Comparison of ENCODE assay signal across 36 cellular contexts in genomic region chr7:94871132-94871531, GRCh38. TPM values are rescaled to one million over a fixed set of nuclear protein-coding genes. Genes with fewer than 3 reads are reported as not detected.
DNase-seq lines count a peak whose midpoint lies in the region; ATAC-seq, FAIRE-seq and TF ChIP-seq lines count a peak whose summit lies in the region.
"Had no signal": no experiment of that assay in that cellular context is flagged by ENCODE, and none has a peak within 500 bp of the region (broad histone marks: within the 10 kb centered on the region; RNA-seq: fewer than 3 reads in every experiment).

No MANE protein-coding gene starts in this region.

- TF ChIP-seq RAD21 in HepG2 (CRISPR knock-in tag; IDR thresholded peaks at IDR 0.05) = no peak

- intact Hi-C loops in MCF 10A (cut with micrococcal nuclease) (no loop called here), breast epithelium (cut with DNase I; ENCODE audit: low total_unique reads) (no loop called here), HepG2 (cut with micrococcal nuclease; ENCODE audit: unreplicated experiment) (no loop called here), right lobe of liver (cut with DNase I) (no loop called here), pancreas (cut with DNase I) (no loop called here)

- H3K9me3 Mint-ChIP-seq in MCF 10A (ENCODE audit: unreplicated experiment) (no peaks in the 10 kb centered on the region), GM23338 (no peaks in the 10 kb centered on the region)
- H3K9me3 Mint-ChIP-seq: CD8-positive, alpha-beta T cell had no signal

- H3K27ac Mint-ChIP-seq in MCF 10A (ENCODE audit: low read depth, unreplicated experiment) = peak overlapping the region; percentile 3
- H3K27ac Mint-ChIP-seq in GM23338 = no peak overlapping the region
- H3K27ac Mint-ChIP-seq: B cell; CD14-positive monocyte; CD4-positive, alpha-beta memory T cell; CD4-positive, alpha-beta T cell; CD4-positive, CD25-positive, alpha-beta regulatory T cell; CD8-positive, alpha-beta memory T cell; CD8-positive, alpha-beta T cell had no signal

- no peak overlapping the region for H2AFZ ChIP-seq in HepG2 (ENCODE audit: low read length)
- peak overlapping the region; percentile 32; the same call in 1 of the 2 replicates for H2AFZ ChIP-seq in GM23338

- H3K4me3 Mint-ChIP-seq in MCF 10A (ENCODE audit: unreplicated experiment) = no peak overlapping the region
- H3K4me3 Mint-ChIP-seq in GM23338 = no peak overlapping the region
- H3K4me3 Mint-ChIP-seq: B cell; CD14-positive monocyte; CD4-positive, alpha-beta memory T cell; CD4-positive, alpha-beta T cell; CD4-positive, CD25-positive, alpha-beta regulatory T cell; CD8-positive, alpha-beta memory T cell; CD8-positive, alpha-beta T cell had no signal

- H3K4me3 ChIP-seq in breast epithelium = no peak overlapping the region
- no peak overlapping the region for H3K4me3 ChIP-seq in HepG2 (replicated peaks in 1 of 3; ENCODE audit: insufficient read depth in 1 of 3, low read depth in 2 of 3, low read length in 3 of 3)
- no peak overlapping the region for H3K4me3 ChIP-seq in right lobe of liver
- no peak overlapping the region for H3K4me3 ChIP-seq in GM23338
- H3K4me3 ChIP-seq in pancreas = no peak overlapping the region
- H3K4me3 ChIP-seq: A549; BLaER1; BLaER1 treated with 17β-estradiol and CSF1 and Interleukin-3, amounts not matched to agents 10 nM and 100 nM had no signal

- no peaks in the 10 kb centered on the region for H3F3A ChIP-seq in GM23338 (replicated peaks; ENCODE audit: low read depth)

- H3K79me2 ChIP-seq in HepG2 (ENCODE audit: insufficient read depth, low read length) = no peaks in the 10 kb centered on the region
- no peaks in the 10 kb centered on the region for H3K79me2 ChIP-seq in GM23338 (replicated peaks; ENCODE audit: insufficient read depth)

- no peak overlapping the region for H3K4me2 ChIP-seq in HepG2 (ENCODE audit: low read depth, low read length)
- H3K4me2 ChIP-seq in GM23338 = no peak overlapping the region
- H3K4me2 ChIP-seq: A549; BLaER1; BLaER1 treated with 17β-estradiol and CSF1 and Interleukin-3, amounts not matched to agents 10 nM and 100 nM had no signal

- H3K27me3 Mint-ChIP-seq in MCF 10A (ENCODE audit: insufficient read depth, unreplicated experiment) = no peaks in the 10 kb centered on the region
- peaks cover 5% of the 10 kb centered on the region for H3K27me3 Mint-ChIP-seq in GM23338 (ENCODE audit: insufficient read depth, low read depth, poor library complexity)
- H3K27me3 Mint-ChIP-seq: CD4-positive, alpha-beta T cell had no signal

- TF ChIP-seq POLR2A in breast epithelium (IDR thresholded peaks at IDR 0.05) (no peak), HepG2 (IDR thresholded peaks at IDR 0.05; ENCODE audit: insufficient read depth in 1 of 2, low read depth in 2 of 2, low read length in 2 of 2) (no peak), right lobe of liver (IDR thresholded peaks at IDR 0.05) (no peak)

- no peaks in the 10 kb centered on the region for H4K20me1 ChIP-seq in HepG2 (ENCODE audit: insufficient read depth, low read length)
- no peaks in the 10 kb centered on the region for H4K20me1 ChIP-seq in GM23338 (replicated peaks; ENCODE audit: insufficient read depth)
- H4K20me1 ChIP-seq: BLaER1; BLaER1 treated with 17β-estradiol and CSF1 and Interleukin-3, amounts not matched to agents 10 nM and 100 nM had no signal

- H3K4me1 ChIP-seq in breast epithelium (no peaks in the 10 kb centered on the region), HepG2 (ENCODE audit: insufficient read depth, low read length) (peaks cover 11% of the 10 kb centered on the region), right lobe of liver (no peaks in the 10 kb centered on the region), GM23338 (ENCODE audit: insufficient read depth) (no peaks in the 10 kb centered on the region), pancreas (no peaks in the 10 kb centered on the region)
- H3K4me1 ChIP-seq: BE2C had no signal

- in situ Hi-C loops in HepG2 (cut with HindIII; ENCODE audit: extremely low pct_ligation_motif_present, low pct_unique_long_range_greater_than_20kb) = no loop called here

- H3K9me3 ChIP-seq in breast epithelium (no peaks in the 10 kb centered on the region), HepG2 (ENCODE audit: low read length) (no peaks in the 10 kb centered on the region), right lobe of liver (no peaks in the 10 kb centered on the region), pancreas (no peaks in the 10 kb centered on the region)
- H3K9me3 ChIP-seq: A549, BE2C, BLaER1, Caco-2 had no signal

- no peaks in the 10 kb centered on the region for H3K36me3 ChIP-seq in breast epithelium
- H3K36me3 ChIP-seq in HepG2 (replicated peaks in 1 of 2; ENCODE audit: control insufficient read depth in 1 of 2, insufficient read depth in 2 of 2, low read length in 2 of 2) = no peaks in the 10 kb centered on the region
- H3K36me3 ChIP-seq in right lobe of liver = no peaks in the 10 kb centered on the region
- no peaks in the 10 kb centered on the region; the same call in 1 of the 2 replicates for H3K36me3 ChIP-seq in GM23338 (ENCODE audit: insufficient read depth)
- no peaks in the 10 kb centered on the region for H3K36me3 ChIP-seq in pancreas
- H3K36me3 ChIP-seq: BE2C; BLaER1; BLaER1 treated with 17β-estradiol and CSF1 and Interleukin-3, amounts not matched to agents 10 nM and 100 nM had no signal

- FAIRE-seq in HepG2 (lab: Jason Lieb, UNC) (no peak), pancreas (lab: Jason Lieb, UNC) (peak; percentile 9)
- FAIRE-seq: A549, D721Med had no signal

- H3K9me2 ChIP-seq in GM23338 (ENCODE audit: insufficient read depth) = peaks cover 2% of the 10 kb centered on the region; the same call in 1 of the 2 replicates

- H3K36me3 Mint-ChIP-seq in MCF 10A (ENCODE audit: insufficient read depth, unreplicated experiment) (no peaks in the 10 kb centered on the region), GM23338 (ENCODE audit: low read depth) (0 out of 3 replicates have a peak, but pooled peaks cover under 1% of the 10 kb centered on the region)
- H3K36me3 Mint-ChIP-seq: CD14-positive monocyte; CD4-positive, alpha-beta memory T cell; CD4-positive, CD25-positive, alpha-beta regulatory T cell; CD8-positive, alpha-beta memory T cell; CD8-positive, alpha-beta T cell had no signal

- ATAC-seq in HepG2 (no peak), right lobe of liver (no peak), GM23338 (no peak), pancreas (no peak), GM18873 (IDR thresholded peaks at IDR 0.05; ENCODE audit: low FRiP score, unreplicated experiment) (no peak)
- ATAC-seq: A549; CD8-positive, alpha-beta T cell had no signal

- TF ChIP-seq CTCF in MCF 10A (IDR thresholded peaks at IDR 0.05; ENCODE audit: unreplicated experiment) (no peak), breast epithelium (IDR thresholded peaks at IDR 0.05) (no peak), HepG2 (CRISPR knock-in tag; IDR thresholded peaks at IDR 0.05) (no peak), right lobe of liver (IDR thresholded peaks at IDR 0.05) (no peak), GM23338 (conservative IDR thresholded peaks at IDR 0.05; ENCODE audit: low read depth in 2 of 2) (no peak), pancreas (IDR thresholded peaks at IDR 0.05) (no peak)

- BruUV-seq in MCF 10A (replicated peaks; lab: Mats Ljungman, UMichigan) (no TSS peak), HepG2 (replicated peaks; lab: Mats Ljungman, UMichigan) (no TSS peak)

- no peak overlapping the region for H3K9ac ChIP-seq in HepG2 (ENCODE audit: insufficient read depth, low read depth, low read length)
- H3K9ac ChIP-seq: BLaER1; BLaER1 treated with 17β-estradiol and CSF1 and Interleukin-3, amounts not matched to agents 10 nM and 100 nM had no signal

- TF ChIP-seq EP300 in HepG2 (IDR thresholded peaks at IDR 0.05; ENCODE audit: low read depth in 2 of 2, low read length in 2 of 2) = no peak
- TF ChIP-seq EP300 in HepG2 (CRISPR knock-in tag; IDR thresholded peaks at IDR 0.05; ENCODE audit: borderline replicate concordance) = no peak

- H3K27me3 ChIP-seq in breast epithelium (no peaks in the 10 kb centered on the region), HepG2 (ENCODE audit: control insufficient read depth in 1 of 2, insufficient read depth in 2 of 2, low read length in 2 of 2) (0 out of 5 replicates have a peak, but pooled peaks cover 0 to 5% of the 10 kb centered on the region in 2 experiments), right lobe of liver (no peaks in the 10 kb centered on the region), GM23338 (ENCODE audit: insufficient read depth) (no peaks in the 10 kb centered on the region), pancreas (no peaks in the 10 kb centered on the region)
- H3K27me3 ChIP-seq: BE2C; BLaER1; BLaER1 treated with 17β-estradiol and CSF1 and Interleukin-3, amounts not matched to agents 10 nM and 100 nM had no signal

- CTCF ChIA-PET in MCF 10A (lab: Yijun Ruan, JAX) (interaction anchor here (0.6 to 1.8 kb wide), 2 partner anchors 17 to 346 kb away, joined by 3 to 7 read pairs; no protein-coding TSS in a partner anchor), HepG2 (lab: Yijun Ruan, JAX; ENCODE audit: low intra/inter-chr PET ratio, low total read pairs) (no interaction called here)

- POLR2A ChIA-PET in MCF 10A (lab: Yijun Ruan, JAX) (interaction anchor here (0.6 kb wide), 1 partner anchor 297 kb away, joined by 3 read pairs; no protein-coding TSS in a partner anchor), HepG2 (lab: Yijun Ruan, JAX) (no interaction called here)

- no peak overlapping the region for H3K27ac ChIP-seq in breast epithelium
- H3K27ac ChIP-seq in HepG2 (ENCODE audit: extremely low read length, insufficient read depth, low read length) = no peak overlapping the region
- H3K27ac ChIP-seq in right lobe of liver = no peak overlapping the region
- H3K27ac ChIP-seq in GM23338 (ENCODE audit: low read depth) = no peak overlapping the region
- no peak overlapping the region for H3K27ac ChIP-seq in pancreas
- H3K27ac ChIP-seq: 22Rv1; A549; BLaER1; BLaER1 treated with 17β-estradiol and CSF1 and Interleukin-3, amounts not matched to agents 10 nM and 100 nM; C4-2B had no signal

- DNase-seq in MCF 10A (ENCODE audit: unreplicated experiment) (no peak), breast epithelium (ENCODE audit: low spot score in 2 of 2) (no peak), HepG2 (ENCODE audit: low spot score) (no peak), right lobe of liver (no peak), GM23338 (ENCODE audit: low spot score) (no peak), pancreas (no peak), dedifferentiated amniotic fluid mesenchymal stem cell (ENCODE audit: extremely low spot score) (no peak)
- DNase-seq: 8988T; ACHN; AML-193; BE2C; C1 segment of cervical spinal cord; Caco-2; Calu3; CD4-positive, alpha-beta memory T cell; CD4-positive, alpha-beta T cell; CD4-positive, CD25-positive, alpha-beta regulatory T cell; CD8-positive, alpha-beta memory T cell; CD8-positive, alpha-beta T cell; COR-L47; DMS 273 treated with DMSO at 0.1 percent for 48 hours; DMS153; DMS53; DMS79; DMS79 treated with DMSO at 0.1 percent for 48 hours; DND-41; EL had no signal

- H3K4me1 Mint-ChIP-seq in MCF 10A (ENCODE audit: insufficient read depth, unreplicated experiment) = no peaks in the 10 kb centered on the region
- H3K4me1 Mint-ChIP-seq in GM23338 = no peaks in the 10 kb centered on the region
- H3K4me1 Mint-ChIP-seq: B cell; CD14-positive monocyte; CD4-positive, alpha-beta memory T cell; CD4-positive, CD25-positive, alpha-beta regulatory T cell; CD8-positive, alpha-beta memory T cell had no signal

RNA-seq across cellular contexts. Expression of gene PPP1R9A, which starts 36.3 kb away (rescaled TPM):
- total RNA-seq in MCF 10A (2022) = 6.3 and 8.2 TPM in 2 replicates
- 10 to 100 TPM in 2 of 3 donors, 1 to 10 TPM in 1; 7.5 to 34.7 (median 19.3) TPM for total RNA-seq in breast epithelium
- 18.2 and 31.9 TPM in 2 replicates for total RNA-seq in HepG2 (2016; rRNA removed; fragmentation: Illumina TruSeq; extraction: Trizol)
- total RNA-seq in HepG2 (2016; cell fraction: cytosol; rRNA removed; fragmentation: Illumina TruSeq; extraction: Trizol; ENCODE audit: low read depth) = 7.9 and 8.8 TPM in 2 replicates
- total RNA-seq in HepG2 (2016; cell fraction: insoluble cytoplasmic fraction; rRNA removed; fragmentation: Illumina TruSeq; extraction: Trizol) = 16.4 and 28.7 TPM in 2 replicates
- total RNA-seq in HepG2 (2016; cell fraction: membrane; rRNA removed; fragmentation: Illumina TruSeq; extraction: Trizol) = 9.4 and 11.1 TPM in 2 replicates
- 93.4 and 93.5 TPM in 2 replicates for total RNA-seq in HepG2 (2016; cell fraction: nucleus; rRNA removed; fragmentation: Illumina TruSeq; extraction: Trizol)
- polyA plus RNA-seq in HepG2 (2011; rRNA removed) = 9.2 and 11.4 TPM in 2 replicates
- polyA plus RNA-seq in HepG2 (2011; cell fraction: cytosol; rRNA removed) = 2.3 and 3.2 TPM in 2 replicates
- 24.2 and 24.8 TPM in 2 replicates for polyA plus RNA-seq in HepG2 (2011; cell fraction: nucleus; rRNA removed)
- polyA plus RNA-seq in HepG2 (2012) = 7.9 and 8.2 TPM in 2 replicates
- polyA plus RNA-seq in HepG2 (2016; cell fraction: cytosol; fragmentation: Illumina TruSeq; extraction: Trizol; ENCODE audit: low read depth) = 0.18 and 0.20 TPM in 2 replicates
- 4.1 and 4.7 TPM in 2 replicates for polyA plus RNA-seq in HepG2 (2016; cell fraction: insoluble cytoplasmic fraction; fragmentation: Illumina TruSeq; extraction: Trizol; ENCODE audit: low read depth)
- 0.95 TPM in 2 replicates for polyA plus RNA-seq in HepG2 (2016; cell fraction: membrane; fragmentation: Illumina TruSeq; extraction: Trizol; ENCODE audit: low read depth)
- polyA plus RNA-seq in HepG2 (2016; cell fraction: nucleus; fragmentation: Illumina TruSeq; extraction: Trizol; ENCODE audit: insufficient read depth, low read depth) = 19.8 and 20.6 TPM in 2 replicates
- polyA minus RNA-seq in HepG2 (2011; rRNA and poly(A)+ RNA removed; ENCODE audit: low replicate concordance) = 9.7 and 17.0 TPM in 2 replicates
- 11.1 and 11.3 TPM in 2 replicates for polyA minus RNA-seq in HepG2 (2011; cell fraction: cytosol; rRNA and poly(A)+ RNA removed)
- 192 and 239 TPM in 2 replicates for polyA minus RNA-seq in HepG2 (2011; cell fraction: nucleus; rRNA and poly(A)+ RNA removed)
- 1 to 10 TPM in 2 of 6 experiments, under 1 TPM in 4; 0.49 to 2.0 (median 0.81) TPM for total RNA-seq in right lobe of liver
- total RNA-seq in GM23338 (2014; rRNA removed; shearing (Covaris generic)) = 16.2 and 31.8 TPM in 2 replicates
- polyA plus RNA-seq in GM23338 (2016; fragmentation: Nextera tagmentation; extraction: Ambion mirVana) = 9.3 and 10.6 TPM in 2 replicates
- 10 to 100 TPM; 15.5 to 32.4 (median 18.5) TPM for total RNA-seq in pancreas
- polyA plus RNA-seq in pancreas = 1 to 10 TPM; 4.7 to 6.6 TPM
- total RNA-seq: CD4-positive, alpha-beta memory T cell; CD4-positive, alpha-beta T cell; CD4-positive, CD25-positive, alpha-beta regulatory T cell had no signal
- polyA plus RNA-seq: CD14-positive monocyte; CD4-positive, alpha-beta memory T cell; CD4-positive, CD25-positive, alpha-beta regulatory T cell; CD8-positive, alpha-beta memory T cell had no signal
